ENCODE assay signal across 8 cellular contexts in the genomic region with DNA sequence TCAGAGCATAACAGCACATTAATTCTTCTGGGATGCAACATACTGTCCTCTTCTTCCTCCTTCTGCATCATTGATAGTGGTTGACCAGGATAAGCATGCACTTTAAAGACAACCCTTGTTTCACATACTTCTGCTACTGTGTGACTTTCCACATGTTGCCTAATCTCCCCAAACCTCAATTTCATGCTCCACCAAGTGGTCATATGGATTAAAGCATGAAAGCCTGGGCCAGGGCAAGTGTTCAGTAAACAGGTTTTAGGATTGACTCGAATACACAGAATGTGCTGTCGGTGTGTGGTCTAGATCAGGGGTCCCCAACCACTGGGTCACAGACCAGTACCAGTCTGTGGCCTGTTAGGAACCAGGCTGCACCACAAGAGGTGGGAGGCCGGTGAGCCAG. TPM values are rescaled to one million over a fixed set of nuclear protein-coding genes. Genes with fewer than 3 reads are reported as not detected.
DNase-seq lines count a peak whose midpoint lies in the region; ATAC-seq lines count a peak whose summit lies in the region.

No MANE protein-coding gene starts in this region.

- no peaks in the 10 kb centered on the region for H3K36me3 ChIP-seq in SJCRH30
- no peaks in the 10 kb centered on the region; the same call in 1 of the 2 replicates for H3K36me3 ChIP-seq in H7 (replicated peaks; ENCODE audit: control insufficient read depth, insufficient read depth, low read length)

- H3K9me3 ChIP-seq in SJCRH30 (replicated peaks): no peaks in the 10 kb centered on the region

- no peaks in the 10 kb centered on the region for H3K9me3 Mint-ChIP-seq in stimulated activated naive B cell treated with anti-CD40 and anti-IgM and Interleukin-4, amounts not matched to agents 10 μg/mL and 1 μg/mL and 100 μg/mL, for 72 hours
- no peaks in the 10 kb centered on the region for H3K9me3 Mint-ChIP-seq in activated CD4-positive, alpha-beta T cell treated with anti-CD3 and anti-CD28 coated beads, Interleukin-2, amount 10 ng/mL, durations not matched to agents 7 days and 5 days

- H3K4me1 ChIP-seq in SJCRH30: peaks cover 9% of the 10 kb centered on the region

- POLR2A ChIA-PET in activated CD4-positive, alpha-beta T cell treated with anti-CD3 and anti-CD28 coated beads, Interleukin-2, amount 10 ng/mL, durations not matched to agents 7 days and 5 days (lab: Charles Lee): no interaction called here

- no peak overlapping the region for H3K4me3 Mint-ChIP-seq in stimulated activated naive B cell treated with anti-CD40 and anti-IgM and Interleukin-4, amounts not matched to agents 10 μg/mL and 1 μg/mL and 100 μg/mL, for 72 hours
- no peak overlapping the region for H3K4me3 Mint-ChIP-seq in activated CD4-positive, alpha-beta T cell treated with anti-CD3 and anti-CD28 coated beads, Interleukin-2, amount 10 ng/mL, durations not matched to agents 7 days and 5 days

- CTCF ChIA-PET in activated CD4-positive, alpha-beta T cell treated with anti-CD3 and anti-CD28 coated beads, Interleukin-2, amount 10 ng/mL, durations not matched to agents 7 days and 5 days (lab: Charles Lee): no interaction called here

- H3K27me3 ChIP-seq in SJCRH30 (no peaks in the 10 kb centered on the region), H7 (ENCODE audit: control insufficient read depth, insufficient read depth, low read length) (no peaks in the 10 kb centered on the region)

- no peaks in the 10 kb centered on the region for H3K36me3 Mint-ChIP-seq in stimulated activated naive B cell treated with anti-CD40 and anti-IgM and Interleukin-4, amounts not matched to agents 10 μg/mL and 1 μg/mL and 100 μg/mL, for 72 hours
- H3K36me3 Mint-ChIP-seq in activated CD4-positive, alpha-beta T cell treated with anti-CD3 and anti-CD28 coated beads, Interleukin-2, amount 10 ng/mL, durations not matched to agents 7 days and 5 days (ENCODE audit: low read depth): no peaks in the 10 kb centered on the region

- H3K4me3 ChIP-seq in SJCRH30 (no peak overlapping the region), H7 (ENCODE audit: insufficient read depth, low read depth, low read length) (no peak overlapping the region)

- H3K27ac Mint-ChIP-seq in stimulated activated naive B cell treated with anti-CD40 and anti-IgM and Interleukin-4, amounts not matched to agents 10 μg/mL and 1 μg/mL and 100 μg/mL, for 72 hours: no peak overlapping the region
- no peak overlapping the region for H3K27ac Mint-ChIP-seq in activated CD4-positive, alpha-beta T cell treated with anti-CD3 and anti-CD28 coated beads, Interleukin-2, amount 10 ng/mL, durations not matched to agents 7 days and 5 days

- DNase-seq in AML-193 (lab: John Stamatoyannopoulos, UW) (peak; percentile 54), HPDE6-E6E7 (ENCODE audit: extremely low spot score) (peak; percentile 9), SJCRH30 (peak; percentile 33 to 75), foreskin melanocyte (peak; percentile 52), H7 (no peak)
- DNase-seq in stimulated activated naive B cell treated with anti-CD40 and anti-IgM and Interleukin-4, amounts not matched to agents 10 μg/mL and 1 μg/mL and 100 μg/mL, for 72 hours: no peak
- DNase-seq in activated CD4-positive, alpha-beta T cell treated with anti-CD3 and anti-CD28 coated beads, Interleukin-2, amount 10 ng/mL, durations not matched to agents 7 days and 5 days: no peak

- H3K27me3 Mint-ChIP-seq in stimulated activated naive B cell treated with anti-CD40 and anti-IgM and Interleukin-4, amounts not matched to agents 10 μg/mL and 1 μg/mL and 100 μg/mL, for 72 hours: peaks cover 5 to 12% of the 10 kb centered on the region in 2 donors
- H3K27me3 Mint-ChIP-seq in activated CD4-positive, alpha-beta T cell treated with anti-CD3 and anti-CD28 coated beads, Interleukin-2, amount 10 ng/mL, durations not matched to agents 7 days and 5 days: no peaks in the 10 kb centered on the region

- peak; percentile 29 for ATAC-seq in stimulated activated naive B cell treated with anti-CD40 and anti-IgM and Interleukin-4, amounts not matched to agents 10 μg/mL and 1 μg/mL and 100 μg/mL, for 72 hours (replicated peaks)
- no peak for ATAC-seq in HG03108 (IDR thresholded peaks at IDR 0.05; ENCODE audit: unreplicated experiment)

- no peak overlapping the region for H3K27ac ChIP-seq in SJCRH30

- no peaks in the 10 kb centered on the region for H3K4me1 Mint-ChIP-seq in stimulated activated naive B cell treated with anti-CD40 and anti-IgM and Interleukin-4, amounts not matched to agents 10 μg/mL and 1 μg/mL and 100 μg/mL, for 72 hours
- H3K4me1 Mint-ChIP-seq in activated CD4-positive, alpha-beta T cell treated with anti-CD3 and anti-CD28 coated beads, Interleukin-2, amount 10 ng/mL, durations not matched to agents 7 days and 5 days: no peaks in the 10 kb centered on the region

RNA-seq across cellular contexts. Expression of a gene that starts 22.5 kb away (rescaled TPM):
- 0.41 TPM in 1 of 2 replicates, not detected in the other for total RNA-seq in SJCRH30 (2014; rRNA removed; shearing (Covaris generic))
- total RNA-seq in H7 (2014; rRNA removed; shearing (Covaris generic)): not detected in 2 replicates
- total RNA-seq in activated CD4-positive, alpha-beta T cell treated with anti-CD3 and anti-CD28 coated beads, Interleukin-2, amount 10 ng/mL, durations not matched to agents 7 days and 5 days: under 1 TPM in 1 of 2 experiments, not detected in 1; 0.33 TPM

Comparison
In these comparisons a context has a peak if more than half of its experiments do, and no peak if none do; other contexts are left out.
1. DNase-seq: peak in AML-193 (2 of 2), HPDE6-E6E7 (single experiment), SJCRH30 (2 of 2) and foreskin melanocyte (single experiment); none in stimulated activated naive B cell treated with anti-CD40 and anti-IgM and Interleukin-4, amounts not matched to agents 10 μg/mL and 1 μg/mL and 100 μg/mL, for 72 hours (single experiment), H7 (single experiment) and activated CD4-positive, alpha-beta T cell treated with anti-CD3 and anti-CD28 coated beads, Interleukin-2, amount 10 ng/mL, durations not matched to agents 7 days and 5 days (single experiment).